8 cellular contexts compared by ENCODE assay signal in the genomic region with DNA sequence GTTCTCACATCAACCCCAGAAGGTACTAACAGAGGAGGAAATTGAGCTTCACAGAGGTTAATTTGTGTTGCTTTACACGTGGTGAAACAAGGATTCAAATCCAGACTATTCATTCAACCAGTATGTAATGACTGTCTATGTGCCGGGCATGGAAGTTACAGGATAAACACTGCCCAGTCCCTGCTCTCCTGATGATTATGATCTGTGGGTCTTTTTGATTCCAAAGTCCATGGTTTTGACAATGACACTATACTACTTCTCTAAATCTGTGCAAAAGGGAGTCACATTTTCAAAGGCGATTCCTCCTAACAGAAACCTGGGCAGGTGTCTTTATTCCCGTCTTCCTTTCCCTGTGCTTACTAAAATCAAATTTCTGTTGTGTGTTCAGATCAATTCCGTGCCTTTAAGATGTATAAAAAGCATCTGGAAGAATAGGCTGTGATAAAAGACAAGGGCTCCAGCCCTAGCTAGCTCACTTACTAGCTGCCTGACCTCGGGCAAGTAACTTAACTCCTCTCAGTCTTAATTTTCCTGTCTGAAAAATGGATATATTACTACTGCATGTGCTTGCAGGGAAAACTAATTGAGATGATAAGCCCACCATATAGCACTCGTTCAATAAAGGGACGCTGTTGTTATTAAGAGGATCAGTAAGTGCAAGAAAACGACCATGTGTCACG. TPM values are rescaled to one million over a fixed set of nuclear protein-coding genes. Genes with fewer than 3 reads are reported as not detected.
DNase-seq lines count a peak whose midpoint lies in the region; ATAC-seq lines count a peak whose summit lies in the region.

No MANE protein-coding gene starts in this region.

- peak overlapping the region in 8 of 11 experiments; percentile 4 to 98 (median 53); a peak in 13 of 22 replicates for H3K27ac ChIP-seq in BLaER1 treated with 17β-estradiol and CSF1 and Interleukin-3, amounts not matched to agents 10 nM and 100 nM
- H3K27ac ChIP-seq in effector memory CD4-positive, alpha-beta T cell (ENCODE audit: insufficient read depth, low read length, poor library complexity, severe bottlenecking): peak overlapping the region; percentile 97
- no peak overlapping the region for H3K27ac ChIP-seq in neuronal stem cell (replicated peaks; ENCODE audit: low read length)

- H3K18ac ChIP-seq in neuronal stem cell (ENCODE audit: low read length): no peak overlapping the region

- H3K4me2 ChIP-seq in BLaER1 treated with 17β-estradiol and CSF1 and Interleukin-3, amounts not matched to agents 10 nM and 100 nM: peak overlapping the region; percentile 82 to 94 (median 87)
- peak overlapping the region; percentile 63 for H3K4me2 ChIP-seq in neuronal stem cell (ENCODE audit: insufficient read depth, low read length, poor library complexity, severe bottlenecking)

- no peak overlapping the region for H3K23ac ChIP-seq in neuronal stem cell (ENCODE audit: low read depth, low read length, poor library complexity)

- peaks cover 2% of the 10 kb centered on the region for H3K79me1 ChIP-seq in neuronal stem cell (ENCODE audit: low read depth, low read length)

- H3K36me3 ChIP-seq in BLaER1 treated with 17β-estradiol and CSF1 and Interleukin-3, amounts not matched to agents 10 nM and 100 nM: peaks cover 0 to under 1% (median 0%) of the 10 kb centered on the region in 11 experiments; a peak in 1 of 22 replicates
- H3K36me3 ChIP-seq in MG63 (no peaks in the 10 kb centered on the region), neuronal stem cell (replicated peaks in 1 of 2; ENCODE audit: control insufficient read depth in 2 of 2, insufficient read depth in 2 of 2, low read length in 2 of 2) (no peaks in the 10 kb centered on the region)
- H3K36me3 ChIP-seq in effector memory CD4-positive, alpha-beta T cell (ENCODE audit: control insufficient read depth, insufficient read depth, low read length): no peaks in the 10 kb centered on the region

- no peak overlapping the region for H2BK12ac ChIP-seq in neuronal stem cell (ENCODE audit: low read length)

- H3K14ac ChIP-seq in neuronal stem cell (ENCODE audit: low read length): no peak overlapping the region

- H3K4me3 ChIP-seq in BLaER1 treated with 17β-estradiol and CSF1 and Interleukin-3, amounts not matched to agents 10 nM and 100 nM: peak overlapping the region; percentile 95 to 100 (median 98)
- H3K4me3 ChIP-seq in MG63 (peak overlapping the region; percentile 92), neuronal stem cell (ENCODE audit: low read length in 2 of 2) (peak overlapping the region; percentile 81 to 82)
- peak overlapping the region; percentile 96 for H3K4me3 ChIP-seq in effector memory CD4-positive, alpha-beta T cell (ENCODE audit: insufficient read depth, low read depth, low read length, poor library complexity, severe bottlenecking)

- H2AFZ ChIP-seq in neuronal stem cell (ENCODE audit: low read length): peak overlapping the region; percentile 89

- H3K4me1 ChIP-seq in BLaER1 treated with 17β-estradiol and CSF1 and Interleukin-3, amounts not matched to agents 10 nM and 100 nM: peaks cover 15 to 28% (median 19%) of the 10 kb centered on the region in 10 experiments
- peaks cover 11% of the 10 kb centered on the region for H3K4me1 ChIP-seq in effector memory CD4-positive, alpha-beta T cell (ENCODE audit: control insufficient read depth, insufficient read depth, low read length, poor library complexity, severe bottlenecking)
- peaks cover 2% of the 10 kb centered on the region in 2 donors for H3K4me1 ChIP-seq in neuronal stem cell (ENCODE audit: control insufficient read depth in 2 of 2, insufficient read depth in 1 of 2, low read depth in 1 of 2, low read length in 2 of 2)

- no peak overlapping the region for H2BK15ac ChIP-seq in neuronal stem cell (ENCODE audit: low read length)

- no peaks in the 10 kb centered on the region for H3K27me3 ChIP-seq in BLaER1 treated with 17β-estradiol and CSF1 and Interleukin-3, amounts not matched to agents 10 nM and 100 nM
- H3K27me3 ChIP-seq in MG63 (no peaks in the 10 kb centered on the region), neuronal stem cell (ENCODE audit: control insufficient read depth in 3 of 3, insufficient read depth in 3 of 3, low read depth in 1 of 3, low read length in 3 of 3) (peaks cover 0 to 2% (median 1%) of the 10 kb centered on the region in 3 experiments)
- H3K27me3 ChIP-seq in effector memory CD4-positive, alpha-beta T cell (replicated peaks; ENCODE audit: control insufficient read depth, insufficient read depth, low read length, poor library complexity, severe bottlenecking): no peaks in the 10 kb centered on the region

- no peak overlapping the region for H2AK5ac ChIP-seq in neuronal stem cell (ENCODE audit: low read depth, low read length)

- H2BK120ac ChIP-seq in neuronal stem cell (ENCODE audit: low read depth, low read length): no peak overlapping the region

- no peaks in the 10 kb centered on the region for H3K9me3 ChIP-seq in BLaER1 treated with 17β-estradiol and CSF1 and Interleukin-3, amounts not matched to agents 10 nM and 100 nM (replicated peaks in 1 of 11)
- H3K9me3 ChIP-seq in MG63: no peaks in the 10 kb centered on the region
- H3K9me3 ChIP-seq in effector memory CD4-positive, alpha-beta T cell (ENCODE audit: control insufficient read depth, low read length): no peaks in the 10 kb centered on the region
- H3K9me3 ChIP-seq in neuronal stem cell (replicated peaks in 1 of 2; ENCODE audit: control insufficient read depth in 2 of 2, insufficient read depth in 1 of 2, low read depth in 1 of 2, low read length in 2 of 2): no peaks in the 10 kb centered on the region

- H3K9ac ChIP-seq in BLaER1 treated with 17β-estradiol and CSF1 and Interleukin-3, amounts not matched to agents 10 nM and 100 nM: peak overlapping the region; percentile 36 to 99 (median 85)
- H3K9ac ChIP-seq in neuronal stem cell (ENCODE audit: low read depth, low read length, poor library complexity): no peak overlapping the region

- H4K20me1 ChIP-seq in BLaER1 treated with 17β-estradiol and CSF1 and Interleukin-3, amounts not matched to agents 10 nM and 100 nM: peaks cover 0 to 30% (median 0%) of the 10 kb centered on the region in 11 experiments; a peak in 6 of 22 replicates

- no peak for ATAC-seq in HG02885 (IDR thresholded peaks at IDR 0.05; ENCODE audit: poor library complexity, unreplicated experiment)

- no peak overlapping the region for H4K8ac ChIP-seq in neuronal stem cell (ENCODE audit: low read depth, low read length)

- no peak overlapping the region for H4K91ac ChIP-seq in neuronal stem cell (ENCODE audit: low read depth, low read length, poor library complexity)

- no peak overlapping the region for H3K4ac ChIP-seq in neuronal stem cell (ENCODE audit: low read length)

- H2BK5ac ChIP-seq in neuronal stem cell (ENCODE audit: low read length): no peak overlapping the region

- no CpG with 5 or more reads among the region's 10 CpGs for WGBS in neuronal stem cell (ENCODE audit: extremely low coverage in 2 of 2, insufficient read length in 2 of 2, insufficient replicate concordance in 1 of 2), 2 donors

- DNase-seq in MG63 (no peak), neuronal stem cell (ENCODE audit: low spot score) (no peak), iPS-NIHi11 (ENCODE audit: low spot score) (no peak), DMS153 treated with DMSO at 0.1 percent for 48 hours (lab: John Stamatoyannopoulos, UW; ENCODE audit: unreplicated experiment) (no peak)
- DNase-seq in effector memory CD4-positive, alpha-beta T cell: no peak
- no peak for DNase-seq in activated CD8-positive, alpha-beta memory T cell treated with anti-CD3 and anti-CD28 coated beads, Interleukin-2, amount 50 U/mL, for 48 hours

RNA-seq across cellular contexts. Expression of gene CREBRF, which starts 1.0 kb away (rescaled TPM):
- 4.3 and 9.2 TPM in 2 replicates for total RNA-seq in MG63 (2014; rRNA removed; shearing (Covaris generic); ENCODE audit: low replicate concordance)
- polyA plus RNA-seq in neuronal stem cell (2013, experiment 1 of 2): 8.7 TPM
- 8.1 TPM for polyA plus RNA-seq in neuronal stem cell (2013, experiment 2 of 2)
